ENCODE assay signal across 9 cellular contexts in the genomic region with DNA sequence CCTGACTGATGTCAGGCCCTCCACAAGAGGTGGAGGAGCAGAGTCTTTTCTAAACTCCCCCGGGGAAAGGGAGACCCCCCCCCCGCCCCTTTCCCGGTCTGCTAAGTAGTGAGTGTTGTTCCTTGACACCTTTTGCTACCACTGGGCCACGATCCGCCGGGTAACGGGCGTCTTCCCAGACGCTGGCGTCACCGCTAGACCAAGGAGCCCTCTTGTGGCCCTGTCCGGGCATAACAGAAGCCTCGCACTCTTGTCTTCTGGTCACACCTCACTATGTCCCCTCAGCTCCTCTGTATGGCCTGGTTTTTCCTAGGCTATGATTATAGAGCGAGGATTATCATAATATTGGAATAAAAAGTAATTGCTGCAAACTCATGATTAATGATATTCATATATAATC. TPM values are rescaled to one million over a fixed set of nuclear protein-coding genes. Genes with fewer than 3 reads are reported as not detected.
DNase-seq lines count a peak whose midpoint lies in the region; ATAC-seq and TF ChIP-seq lines count a peak whose summit lies in the region.
"Not testable (repeated sequence)": the region's sequence is repeated elsewhere in the genome, so short reads cannot be mapped to it uniquely, and the experiment has no call there.
"Had no signal": no experiment of that assay in that cellular context is flagged by ENCODE, and none has a peak within 500 bp of the region (broad histone marks: within the 10 kb centered on the region; RNA-seq: fewer than 3 reads in every experiment).

No MANE protein-coding gene starts in this region.

- not testable (repeated sequence) for H3K4me3 ChIP-seq in cardiac fibroblast (replicated peaks in 1 of 2; ENCODE audit: low read depth in 2 of 2, low read length in 2 of 2); right cardiac atrium (ENCODE audit: low read length)

- not testable (repeated sequence) for TF ChIP-seq EP300 in Ishikawa (IDR thresholded peaks at IDR 0.05; ENCODE audit: borderline replicate concordance)

- not testable (repeated sequence) for H3K27me3 ChIP-seq in CD4-positive, alpha-beta T cell (ENCODE audit: control insufficient read depth, insufficient read depth, low read length); right cardiac atrium (ENCODE audit: control insufficient read depth, insufficient read depth)

- CTCF ChIA-PET in CD4-positive, alpha-beta T cell (lab: Charles Lee); activated CD8-positive, alpha-beta memory T cell treated with anti-CD3 and anti-CD28 coated beads, Interleukin-2, amount 10 ng/mL, durations not matched to agents 7 days and 5 days (lab: Charles Lee): not testable (repeated sequence)
- CTCF ChIA-PET in RWPE1 (lab: Yijun Ruan, JAX) = interaction anchor here (0.7 kb wide), 1 partner anchor 405 kb away, joined by 3 read pairs; no protein-coding TSS in a partner anchor

- H3K27ac Mint-ChIP-seq in CD4-positive, alpha-beta T cell = peak overlapping the region; percentile 19
- peak overlapping the region; percentile 28 for H3K27ac Mint-ChIP-seq in activated CD8-positive, alpha-beta memory T cell treated with anti-CD3 and anti-CD28 coated beads, Interleukin-2, amount 10 ng/mL, durations not matched to agents 7 days and 5 days
- peak overlapping the region; percentile 41 for H3K27ac Mint-ChIP-seq in osteocyte (ENCODE audit: unreplicated experiment)

- H3K36me3 Mint-ChIP-seq in CD4-positive, alpha-beta T cell (ENCODE audit: low read depth) = peaks cover 33% of the 10 kb centered on the region
- peaks cover 10% of the 10 kb centered on the region for H3K36me3 Mint-ChIP-seq in activated CD8-positive, alpha-beta memory T cell treated with anti-CD3 and anti-CD28 coated beads, Interleukin-2, amount 10 ng/mL, durations not matched to agents 7 days and 5 days
- H3K36me3 Mint-ChIP-seq in osteocyte (ENCODE audit: unreplicated experiment) = peaks cover 16% of the 10 kb centered on the region

- not testable (repeated sequence) for H3K9me3 Mint-ChIP-seq in CD4-positive, alpha-beta T cell; activated CD8-positive, alpha-beta memory T cell treated with anti-CD3 and anti-CD28 coated beads, Interleukin-2, amount 10 ng/mL, durations not matched to agents 7 days and 5 days (ENCODE audit: low read depth); osteocyte (ENCODE audit: unreplicated experiment)

- H3K4me3 Mint-ChIP-seq in CD4-positive, alpha-beta T cell = peak overlapping the region; percentile 59
- not testable (repeated sequence) for H3K4me3 Mint-ChIP-seq in activated CD8-positive, alpha-beta memory T cell treated with anti-CD3 and anti-CD28 coated beads, Interleukin-2, amount 10 ng/mL, durations not matched to agents 7 days and 5 days
- H3K4me3 Mint-ChIP-seq in osteocyte (ENCODE audit: unreplicated experiment) = peak overlapping the region; percentile 44

- peaks cover 27% of the 10 kb centered on the region for H3K4me1 Mint-ChIP-seq in CD4-positive, alpha-beta T cell (ENCODE audit: low read depth)
- peaks cover 41% of the 10 kb centered on the region for H3K4me1 Mint-ChIP-seq in activated CD8-positive, alpha-beta memory T cell treated with anti-CD3 and anti-CD28 coated beads, Interleukin-2, amount 10 ng/mL, durations not matched to agents 7 days and 5 days
- peaks cover 25% of the 10 kb centered on the region for H3K4me1 Mint-ChIP-seq in osteocyte (ENCODE audit: unreplicated experiment)

- POLR2A ChIA-PET in CD4-positive, alpha-beta T cell (lab: Charles Lee) = interaction anchor here (1.5 kb wide), 1 partner anchor 12 kb away, joined by 4 read pairs; a partner anchor contains a TSS
- POLR2A ChIA-PET in RWPE1 (lab: Yijun Ruan, JAX; ENCODE audit: low non-redundant PET) = not testable (repeated sequence)

- DNase-seq in CD4-positive, alpha-beta T cell = peak; percentile 31 to 67 (median 50)
- not testable (repeated sequence) for DNase-seq in RWPE1 (ENCODE audit: low spot score)
- DNase-seq in activated CD8-positive, alpha-beta memory T cell treated with anti-CD3 and anti-CD28 coated beads, Interleukin-2, amount 10 ng/mL, durations not matched to agents 7 days and 5 days = peak; percentile 79
- DNase-seq in cardiac fibroblast (ENCODE audit: low read depth in 2 of 2) (peak; percentile 59 to 67), right cardiac atrium (peak; percentile 78 to 90 (median 87)), osteocyte (ENCODE audit: extremely low spot score, unreplicated experiment) (peak; percentile 91)
- peak; percentile 75 for DNase-seq in stimulated activated naive CD8-positive, alpha-beta T cell treated with anti-CD3 and anti-CD28 coated beads, Interleukin-15, Interleukin-2, amounts not matched to agents 100 U/mL and 50 U/mL, for 24 hours

- not testable (repeated sequence) for H3K9me3 ChIP-seq in CD4-positive, alpha-beta T cell (ENCODE audit: control insufficient read depth, low read length); right cardiac atrium (ENCODE audit: control insufficient read depth, low read length)

- H3K4me1 ChIP-seq in right cardiac atrium (ENCODE audit: control insufficient read depth, insufficient read depth, low read length) = not testable (repeated sequence)

- 7% methylated on average over 14 of the region's 14 CpGs for WGBS in right cardiac atrium

- H3K27ac ChIP-seq in CD4-positive, alpha-beta T cell (ENCODE audit: low read depth, low read length); right cardiac atrium (ENCODE audit: low read length): not testable (repeated sequence)
- H3K27ac ChIP-seq in RWPE1 = peak overlapping the region; percentile 44

- not testable (repeated sequence) for H3K27me3 Mint-ChIP-seq in CD4-positive, alpha-beta T cell; activated CD8-positive, alpha-beta memory T cell treated with anti-CD3 and anti-CD28 coated beads, Interleukin-2, amount 10 ng/mL, durations not matched to agents 7 days and 5 days; osteocyte (ENCODE audit: unreplicated experiment)

- intact Hi-C loops in CD4-positive, alpha-beta T cell (cut with DNase I, micrococcal nuclease); right cardiac atrium (cut with DNase I): not testable (repeated sequence)

- peak; percentile 23; the same call in 1 of the 2 replicates for TF ChIP-seq RAD21 in Ishikawa (IDR thresholded peaks at IDR 0.05; ENCODE audit: low read depth)

- peak; percentile 56 for TF ChIP-seq CTCF in CD4-positive, alpha-beta T cell (IDR thresholded peaks at IDR 0.05)
- TF ChIP-seq CTCF in RWPE1 (conservative IDR thresholded peaks at IDR 0.05; ENCODE audit: low read depth) (peak; percentile 77), cardiac fibroblast (IDR thresholded peaks at IDR 0.05; ENCODE audit: low read depth, low read length) (peak; percentile 74), osteocyte (IDR thresholded peaks at IDR 0.05) (peak; percentile 71)

- not testable (repeated sequence) for ATAC-seq in CD4-positive, alpha-beta T cell (ENCODE audit: poor library complexity); activated CD8-positive, alpha-beta memory T cell treated with anti-CD3 and anti-CD28 coated beads, Interleukin-2, amount 10 ng/mL, durations not matched to agents 7 days and 5 days; right cardiac atrium; stimulated activated naive CD8-positive, alpha-beta T cell treated with anti-CD3 and anti-CD28 coated beads, Interleukin-15, Interleukin-2, amounts not matched to agents 100 U/mL and 50 U/mL, for 24 hours

RNA-seq across cellular contexts. Expression of a gene that starts 12.3 kb away (rescaled TPM):
- total RNA-seq in CD4-positive, alpha-beta T cell = 10 to 100 TPM; 20.6 to 22.6 TPM
- 10 to 100 TPM; 34.2 to 41.7 TPM for total RNA-seq in activated CD8-positive, alpha-beta memory T cell treated with anti-CD3 and anti-CD28 coated beads, Interleukin-2, amount 10 ng/mL, durations not matched to agents 7 days and 5 days
- total RNA-seq in right cardiac atrium (10 to 100 TPM; 10.6 to 13.7 (median 12.0) TPM), osteocyte (28.0 and 28.1 TPM in 2 replicates)
- 11.1 TPM for polyA plus RNA-seq in right cardiac atrium

RNA-seq across cellular contexts. Expression of a gene that starts 50.0 kb away (rescaled TPM):
- under 1 TPM; 0.28 to 0.44 TPM for total RNA-seq in CD4-positive, alpha-beta T cell
- 1 to 10 TPM; 1.2 to 1.7 TPM for total RNA-seq in activated CD8-positive, alpha-beta memory T cell treated with anti-CD3 and anti-CD28 coated beads, Interleukin-2, amount 10 ng/mL, durations not matched to agents 7 days and 5 days
- total RNA-seq in right cardiac atrium (under 1 TPM; 0.32 to 0.64 (median 0.37) TPM), osteocyte (4.2 and 5.5 TPM in 2 replicates)
- 0.25 TPM for polyA plus RNA-seq in right cardiac atrium
- total RNA-seq: skeletal muscle tissue had no signal
